Comparison of ENCODE assay signal across 26 cellular contexts in genomic region chr6:56382416-56382940, GRCh38.
DNase-seq lines count a peak whose midpoint lies in the region; ATAC-seq, FAIRE-seq and TF ChIP-seq lines count a peak whose summit lies in the region.
"Had no signal": no experiment of that assay in that cellular context is flagged by ENCODE, and none has a peak within 500 bp of the region (broad histone marks: within the 10 kb centered on the region; RNA-seq: fewer than 3 reads in every experiment).

No MANE protein-coding gene starts in this region.

- no peaks in the 10 kb centered on the region for H3K36me3 Mint-ChIP-seq in Calu3 (ENCODE audit: insufficient read depth, unreplicated experiment)
- no peaks in the 10 kb centered on the region for H3K36me3 Mint-ChIP-seq in activated CD4-positive, alpha-beta T cell treated with anti-CD3 and anti-CD28 coated beads, Interleukin-2, amount 10 ng/mL, durations not matched to agents 24 days and 14 days (ENCODE audit: low read depth)

- no peaks in the 10 kb centered on the region for H3K36me3 ChIP-seq in Loucy (ENCODE audit: insufficient read depth, low read length)
- H3K36me3 ChIP-seq in K562 (ENCODE audit: control insufficient read depth, insufficient read depth, low read length) = no peaks in the 10 kb centered on the region
- H3K36me3 ChIP-seq in trophoblast cell (ENCODE audit: control insufficient read depth in 1 of 2, insufficient read depth in 2 of 2, low read length in 2 of 2) = no peaks in the 10 kb centered on the region
- H3K36me3 ChIP-seq: neutrophil, Peyer's patch, tibial nerve had no signal

- no peak overlapping the region for H4K12ac ChIP-seq in trophoblast cell (ENCODE audit: low read depth, low read length)

- POLR2A ChIA-PET in K562 (lab: Yijun Ruan, JAX) = no interaction called here

- H2BK12ac ChIP-seq in trophoblast cell (ENCODE audit: low read length) = no peak overlapping the region

- H3K4me3 Mint-ChIP-seq in Calu3 (ENCODE audit: low read depth, unreplicated experiment) = no peak overlapping the region
- H3K4me3 Mint-ChIP-seq in activated CD4-positive, alpha-beta T cell treated with anti-CD3 and anti-CD28 coated beads, Interleukin-2, amount 10 ng/mL, durations not matched to agents 24 days and 14 days = no peak overlapping the region
- H3K4me3 Mint-ChIP-seq: activated T-helper 1 cell treated with anti-CD3 and anti-CD28 coated beads, Interleukin-12 subunit alpha, Interleukin-12 subunit beta, Interleukin-2, Interleukin-4 antibody, amounts not matched to agents 30 ng/mL and 10 ng/mL and 1 ng/mL, durations not matched to agents 14 hours and 24 hours and 36 hours; stimulated activated naive CD8-positive, alpha-beta T cell treated with anti-CD3 and anti-CD28 coated beads, Interleukin-15, amount 100 ng/mL, for 72 hours had no signal

- H3K14ac ChIP-seq in trophoblast cell (ENCODE audit: low read length) = no peak overlapping the region

- peaks cover 34% of the 10 kb centered on the region for H3K4me1 ChIP-seq in Loucy (ENCODE audit: insufficient read depth, low read length, poor library complexity, severe bottlenecking)
- no peaks in the 10 kb centered on the region; a peak in 1 of 5 replicates for H3K4me1 ChIP-seq in K562 (replicated peaks in 1 of 2; ENCODE audit: control insufficient read depth in 2 of 2, insufficient read depth in 2 of 2, low read length in 2 of 2)
- peaks cover 24 to 25% of the 10 kb centered on the region in 2 experiments for H3K4me1 ChIP-seq in trophoblast cell (ENCODE audit: control insufficient read depth in 1 of 2, insufficient read depth in 2 of 2, low read length in 2 of 2)
- H3K4me1 ChIP-seq: Peyer's patch had no signal

- H3K9me1 ChIP-seq in K562 (ENCODE audit: control insufficient read depth, insufficient read depth, low read length) = no peaks in the 10 kb centered on the region

- H2AFZ ChIP-seq in Loucy (ENCODE audit: low read length) (no peak overlapping the region), K562 (ENCODE audit: low read depth, low read length) (no peak overlapping the region), trophoblast cell (ENCODE audit: insufficient read depth, low read length, poor library complexity) (no peak overlapping the region)

- CTCF ChIA-PET in Calu3 (lab: Charles Lee) (no interaction called here), K562 (lab: Yijun Ruan, JAX; ENCODE audit: low intra/inter-chr PET ratio) (no interaction called here)

- intact Hi-C loops in Calu3 (cut with micrococcal nuclease; ENCODE audit: unreplicated experiment) (no loop called here), K562 (cut with micrococcal nuclease) (no loop called here), lower leg skin (cut with DNase I; ENCODE audit: low total_unique reads) (no loop called here), sciatic nerve (cut with DNase I) (no loop called here)
- intact Hi-C loops in activated CD4-positive, alpha-beta T cell treated with anti-CD3 and anti-CD28 coated beads, Interleukin-2, amount 10 ng/mL, durations not matched to agents 24 days and 14 days (cut with micrococcal nuclease) = no loop called here

- no peak overlapping the region for H3K4me3 ChIP-seq in Loucy (ENCODE audit: low read length, poor library complexity, severe bottlenecking)
- H3K4me3 ChIP-seq in K562 = no peak overlapping the region
- no peak overlapping the region for H3K4me3 ChIP-seq in trophoblast cell (ENCODE audit: low read depth, low read length)
- H3K4me3 ChIP-seq in lower leg skin (ENCODE audit: low read depth, poor library complexity, severe bottlenecking) = no peak overlapping the region
- H3K4me3 ChIP-seq: Peyer's patch, tibial nerve had no signal

- H3K27me3 ChIP-seq in Loucy (ENCODE audit: insufficient read depth, low read length, poor library complexity, severe bottlenecking) = no peaks in the 10 kb centered on the region
- H3K27me3 ChIP-seq in K562 (ENCODE audit: control insufficient read depth in 2 of 2, insufficient read depth in 2 of 2, low read length in 2 of 2) = no peaks in the 10 kb centered on the region
- no peaks in the 10 kb centered on the region for H3K27me3 ChIP-seq in trophoblast cell (ENCODE audit: insufficient read depth, low read length)
- H3K27me3 ChIP-seq: foreskin keratinocyte, neutrophil, Peyer's patch, tibial nerve had no signal

- no peak overlapping the region for H2BK5ac ChIP-seq in trophoblast cell (ENCODE audit: low read depth, low read length, poor library complexity)

- no peak for TF ChIP-seq RAD21 in K562 (CRISPR knock-in tag; conservative IDR thresholded peaks at IDR 0.05 in 1 of 2, IDR thresholded peaks at IDR 0.05 in 1 of 2)

- no peaks in the 10 kb centered on the region for H3K9me2 ChIP-seq in Loucy (replicated peaks; ENCODE audit: low read depth, low read length)

- H3K27ac ChIP-seq in K562 (ENCODE audit: extremely low read depth, low read depth, low read length) (no peak overlapping the region), trophoblast cell (ENCODE audit: low read depth, low read length) (no peak overlapping the region)
- H3K27ac ChIP-seq: foreskin keratinocyte, neutrophil, Peyer's patch, tibial nerve had no signal

- H3K9me3 ChIP-seq in Loucy (ENCODE audit: insufficient read depth, low read depth, low read length) = no peaks in the 10 kb centered on the region
- H3K9me3 ChIP-seq in K562 (replicated peaks; ENCODE audit: control insufficient read depth, insufficient read depth, low read depth, low read length) = no peaks in the 10 kb centered on the region
- no peaks in the 10 kb centered on the region for H3K9me3 ChIP-seq in trophoblast cell (ENCODE audit: insufficient read depth, low read depth, low read length)
- H3K9me3 ChIP-seq: neutrophil, Peyer's patch, tibial nerve had no signal

- ATAC-seq in K562 (no peak), sciatic nerve (no peak)
- ATAC-seq: stimulated activated naive CD8-positive, alpha-beta T cell treated with anti-CD3 and anti-CD28 coated beads, Interleukin-15, amount 100 ng/mL, for 72 hours had no signal

- H4K20me1 ChIP-seq in Loucy (ENCODE audit: insufficient read depth, low read length, poor library complexity, severe bottlenecking) = no peaks in the 10 kb centered on the region
- H4K20me1 ChIP-seq in K562 (replicated peaks; ENCODE audit: control insufficient read depth, insufficient read depth, low read length) = no peaks in the 10 kb centered on the region

- no peak overlapping the region for H2AK5ac ChIP-seq in trophoblast cell (ENCODE audit: low read length)

- no peak overlapping the region for H4K91ac ChIP-seq in trophoblast cell (ENCODE audit: low read depth, low read length)

- H3K4me2 ChIP-seq in Loucy (ENCODE audit: low read depth, low read length, poor library complexity, severe bottlenecking) = peak overlapping the region; percentile 23
- H3K4me2 ChIP-seq in K562 (ENCODE audit: insufficient read depth, low read length) = no peak overlapping the region
- no peak overlapping the region for H3K4me2 ChIP-seq in trophoblast cell (ENCODE audit: low read length)

- FAIRE-seq in K562 (lab: Jason Lieb, UNC) = no peak
- FAIRE-seq: bronchial epithelial cell had no signal

- H3K18ac ChIP-seq in trophoblast cell (ENCODE audit: low read length) = no peak overlapping the region

- BruUV-seq in Calu3 (replicated peaks; lab: Mats Ljungman, UMichigan) (no TSS peak), K562 (replicated peaks; lab: Mats Ljungman, UMichigan) (no TSS peak)

- peaks cover 18% of the 10 kb centered on the region for H3K4me1 Mint-ChIP-seq in Calu3 (ENCODE audit: low read depth, unreplicated experiment)
- no peaks in the 10 kb centered on the region for H3K4me1 Mint-ChIP-seq in activated CD4-positive, alpha-beta T cell treated with anti-CD3 and anti-CD28 coated beads, Interleukin-2, amount 10 ng/mL, durations not matched to agents 24 days and 14 days
- H3K4me1 Mint-ChIP-seq: stimulated activated naive CD8-positive, alpha-beta T cell treated with anti-CD3 and anti-CD28 coated beads, Interleukin-15, amount 100 ng/mL, for 72 hours had no signal

- no peak overlapping the region for H4K8ac ChIP-seq in trophoblast cell (ENCODE audit: low read depth, low read length)

- in situ Hi-C loops in K562 (cut with MboI) = no loop called here

- H3K27me3 Mint-ChIP-seq in Calu3 (ENCODE audit: unreplicated experiment) = no peaks in the 10 kb centered on the region
- H3K27me3 Mint-ChIP-seq in activated CD4-positive, alpha-beta T cell treated with anti-CD3 and anti-CD28 coated beads, Interleukin-2, amount 10 ng/mL, durations not matched to agents 24 days and 14 days = no peaks in the 10 kb centered on the region
- H3K27me3 Mint-ChIP-seq: stimulated activated naive CD8-positive, alpha-beta T cell treated with anti-CD3 and anti-CD28 coated beads, Interleukin-15, amount 100 ng/mL, for 72 hours had no signal

- H3K9ac ChIP-seq in Loucy (ENCODE audit: low read depth, low read length, poor library complexity, severe bottlenecking) (no peak overlapping the region), K562 (ENCODE audit: insufficient read depth in 1 of 2, low read depth in 2 of 2, low read length in 2 of 2) (no peak overlapping the region), trophoblast cell (ENCODE audit: low read length) (no peak overlapping the region)

- peaks cover 26% of the 10 kb centered on the region for H3K79me1 ChIP-seq in trophoblast cell (ENCODE audit: low read length)

- no peak for TF ChIP-seq EP300 in K562 (IDR thresholded peaks at IDR 0.05; ENCODE audit: low read length)

- H2BK120ac ChIP-seq in trophoblast cell (ENCODE audit: insufficient read depth, low read length, poor library complexity) = no peak overlapping the region

- TF ChIP-seq POLR2A in K562 (conservative IDR thresholded peaks at IDR 0.05) = no peak
- no peak for TF ChIP-seq POLR2A in lower leg skin (IDR thresholded peaks at IDR 0.05)

- no peak overlapping the region for H3K23ac ChIP-seq in trophoblast cell (ENCODE audit: low read length)

- no peaks in the 10 kb centered on the region for H3F3A ChIP-seq in Loucy (ENCODE audit: low read depth)

- no peaks in the 10 kb centered on the region for H3K9me3 Mint-ChIP-seq in Calu3 (ENCODE audit: low read depth, unreplicated experiment)
- no peaks in the 10 kb centered on the region for H3K9me3 Mint-ChIP-seq in activated CD4-positive, alpha-beta T cell treated with anti-CD3 and anti-CD28 coated beads, Interleukin-2, amount 10 ng/mL, durations not matched to agents 24 days and 14 days
- H3K9me3 Mint-ChIP-seq: activated T-helper 1 cell treated with anti-CD3 and anti-CD28 coated beads, Interleukin-12 subunit alpha, Interleukin-12 subunit beta, Interleukin-2, Interleukin-4 antibody, amounts not matched to agents 30 ng/mL and 10 ng/mL and 1 ng/mL, durations not matched to agents 14 hours and 24 hours and 36 hours; stimulated activated naive CD8-positive, alpha-beta T cell treated with anti-CD3 and anti-CD28 coated beads, Interleukin-15, amount 100 ng/mL, for 72 hours had no signal

- no peak overlapping the region for H3K4ac ChIP-seq in trophoblast cell (ENCODE audit: low read depth, low read length)

- peak overlapping the region; percentile 4 for H3K27ac Mint-ChIP-seq in Calu3 (ENCODE audit: unreplicated experiment)
- H3K27ac Mint-ChIP-seq in activated CD4-positive, alpha-beta T cell treated with anti-CD3 and anti-CD28 coated beads, Interleukin-2, amount 10 ng/mL, durations not matched to agents 24 days and 14 days = no peak overlapping the region
- H3K27ac Mint-ChIP-seq: activated T-helper 1 cell treated with anti-CD3 and anti-CD28 coated beads, Interleukin-12 subunit alpha, Interleukin-12 subunit beta, Interleukin-2, Interleukin-4 antibody, amounts not matched to agents 30 ng/mL and 10 ng/mL and 1 ng/mL, durations not matched to agents 14 hours and 24 hours and 36 hours; stimulated activated naive CD8-positive, alpha-beta T cell treated with anti-CD3 and anti-CD28 coated beads, Interleukin-15, amount 100 ng/mL, for 72 hours had no signal

- DNase-seq in Calu3 (no peak), K562 (ENCODE audit: extremely low read depth in 1 of 4, low spot score in 3 of 4) (no peak), trophoblast cell (peak; percentile 51 to 77), kidney tubule cell (ENCODE audit: low spot score) (no peak), lower leg skin (ENCODE audit: low spot score in 2 of 2) (no peak), sciatic nerve (ENCODE audit: low spot score) (no peak)
- DNase-seq in activated CD4-positive, alpha-beta T cell treated with anti-CD3 and anti-CD28 coated beads, Interleukin-2, amount 10 ng/mL, durations not matched to agents 24 days and 14 days = no peak
- DNase-seq: activated CD4-positive, alpha-beta T cell treated with anti-CD3 and anti-CD28 coated beads, Interleukin-2, amount 50 U/mL, for 48 hours; activated naive CD4-positive, alpha-beta T cell treated with anti-CD3 and anti-CD28 coated beads, Interleukin-2, amount 50 U/mL, for 16 hours; amniotic stem cell; effector CD8-positive, alpha-beta T cell; left colon; mesenchymal stem cell; MM.1S; NCI-H2171; NCI-H524; Peyer's patch; SIG-M5; stimulated activated naive CD8-positive, alpha-beta T cell treated with anti-CD3 and anti-CD28 coated beads, Interleukin-15, amount 100 ng/mL, for 72 hours; T1000 had no signal

- H3K79me2 ChIP-seq in Loucy (ENCODE audit: insufficient read depth, low read length) (no peaks in the 10 kb centered on the region), K562 (ENCODE audit: control insufficient read depth, insufficient read depth, low read length) (no peaks in the 10 kb centered on the region), trophoblast cell (ENCODE audit: control insufficient read depth, insufficient read depth, low read length, poor library complexity) (peaks cover 8% of the 10 kb centered on the region)

- TF ChIP-seq CTCF in Calu3 (IDR thresholded peaks at IDR 0.05; ENCODE audit: unreplicated experiment) (no peak), Loucy (conservative IDR thresholded peaks at IDR 0.05; ENCODE audit: low read length) (no peak), K562 (IDR thresholded peaks at IDR 0.05 in 2 of 3, conservative IDR thresholded peaks at IDR 0.05 in 1 of 3; ENCODE audit: insufficient read depth in 2 of 3, low read depth in 1 of 3, low read length in 3 of 3) (no peak), lower leg skin (IDR thresholded peaks at IDR 0.05) (no peak)

Comparison
In these comparisons a context has a peak if more than half of its experiments do, and no peak if none do; other contexts are left out.
1. DNase-seq: peak in trophoblast cell (2 of 2); none in Calu3 (single experiment), K562 (0 of 4), activated CD4-positive, alpha-beta T cell treated with anti-CD3 and anti-CD28 coated beads, Interleukin-2, amount 10 ng/mL, durations not matched to agents 24 days and 14 days (single experiment), kidney tubule cell (single experiment), lower leg skin (0 of 2) and sciatic nerve (single experiment).